In genomic region chr5:150621301-150621700, GRCh38 we compare ENCODE assay signal across 18 cellular contexts. TPM values are rescaled to one million over a fixed set of nuclear protein-coding genes. Genes with fewer than 3 reads are reported as not detected.
DNase-seq lines count a peak whose midpoint lies in the region; ATAC-seq, FAIRE-seq and TF ChIP-seq lines count a peak whose summit lies in the region.
"Had no signal": no experiment of that assay in that cellular context is flagged by ENCODE, and none has a peak within 500 bp of the region (broad histone marks: within the 10 kb centered on the region; RNA-seq: fewer than 3 reads in every experiment).

No MANE protein-coding gene starts in this region.

- no peak for DNase-seq in IMR-90
- no peak for DNase-seq in Panc1 (ENCODE audit: low read depth, low spot score)
- DNase-seq in right cardiac atrium, result peak in 2 of 3 donors; percentile 9 to 45
- no peak for DNase-seq in anterior cingulate cortex (lab: John Stamatoyannopoulos, UW)
- DNase-seq in frontal cortex (ENCODE audit: low spot score in 2 of 2), result no peak
- DNase-seq in GM19238 (ENCODE audit: insufficient read length, low spot score), result no peak
- DNase-seq in NCI-H146 treated with DMSO at 0.1 percent for 48 hours (lab: John Stamatoyannopoulos, UW; ENCODE audit: unreplicated experiment), result no peak
- DNase-seq: DMS53, H7, Karpas-422, NCI-H1105 treated with DMSO at 0.1 percent for 48 hours, NCI-H187 treated with DMSO at 0.1 percent for 48 hours, NCI-H2171 treated with DMSO at 0.1 percent for 48 hours, NCI-H510A, OCI-M1 had no signal

- H3K18ac ChIP-seq in IMR-90 (ENCODE audit: low read depth, low read length), result peak overlapping the region; percentile 80

- intact Hi-C loops in IMR-90 (cut with micrococcal nuclease) (no loop called here), Panc1 (cut with micrococcal nuclease; ENCODE audit: unreplicated experiment) (no loop called here), right cardiac atrium (cut with DNase I) (no loop called here)

- no TSS peak for BruUV-seq in IMR-90 (replicated peaks; lab: Mats Ljungman, UMichigan)
- no TSS peak for BruUV-seq in Panc1 (replicated peaks; lab: Mats Ljungman, UMichigan)

- H3K56ac ChIP-seq in IMR-90 (ENCODE audit: extremely low read depth, insufficient read depth, low read length), result no peak overlapping the region

- peak overlapping the region; percentile 1; the same call in 1 of the 3 replicates for H2BK15ac ChIP-seq in IMR-90 (ENCODE audit: low read depth, low read length)

- H3K9ac ChIP-seq in IMR-90 (ENCODE audit: low read depth, low read length), result no peak overlapping the region
- no peak overlapping the region for H3K9ac ChIP-seq in subcutaneous abdominal adipose tissue (ENCODE audit: low read length in 5 of 5)

- TF ChIP-seq POLR2A in IMR-90 (IDR thresholded peaks at IDR 0.05; ENCODE audit: low read depth, low read length), result no peak

- in situ Hi-C loops in IMR-90 (cut with MboI; ENCODE audit: low sequenced_read_pairs), result no loop called here
- in situ Hi-C loops in Panc1 (cut with HindIII; ENCODE audit: low pct_unique_long_range_greater_than_20kb, low sequenced_read_pairs), result no loop called here

- no peak overlapping the region for H2AFZ ChIP-seq in IMR-90 (replicated peaks; ENCODE audit: low read length, poor library complexity)

- ATAC-seq in IMR-90 (ENCODE audit: low read depth), result no peak
- ATAC-seq in Panc1, result no peak
- no peak for ATAC-seq in right cardiac atrium
- ATAC-seq: HepG2 had no signal

- H3K9me3 ChIP-seq in IMR-90 (ENCODE audit: control insufficient read depth, insufficient read depth, low read length) (no peaks in the 10 kb centered on the region), Panc1 (ENCODE audit: control insufficient read depth, insufficient read depth, low read depth, low read length) (no peaks in the 10 kb centered on the region), right cardiac atrium (ENCODE audit: control insufficient read depth, low read length) (no peaks in the 10 kb centered on the region), subcutaneous abdominal adipose tissue (ENCODE audit: control insufficient read depth in 5 of 5, low read length in 5 of 5) (no peaks in the 10 kb centered on the region)

- peak overlapping the region; percentile 56 for H2BK120ac ChIP-seq in IMR-90 (ENCODE audit: low read depth, low read length)

- H3K4me3 ChIP-seq in IMR-90 (ENCODE audit: insufficient read depth, low read depth, low read length) (no peak overlapping the region), Panc1 (ENCODE audit: low read depth in 2 of 2, low read length in 2 of 2) (no peak overlapping the region), right cardiac atrium (ENCODE audit: low read length) (no peak overlapping the region), subcutaneous abdominal adipose tissue (ENCODE audit: low read depth in 1 of 5, low read length in 5 of 5) (no peak overlapping the region)
- H3K4me3 ChIP-seq: SK-N-MC had no signal

- POLR2A ChIA-PET in IMR-90 (lab: Charles Lee; ENCODE audit: unreplicated experiment), result no interaction called here
- POLR2A ChIA-PET in Panc1 (lab: Charles Lee), result interaction anchor here (0.6 kb wide), 2 partner anchors 18 to 54 kb away, joined by 3 read pairs; no protein-coding TSS in a partner anchor

- peak overlapping the region; percentile 75 for H4K5ac ChIP-seq in IMR-90 (ENCODE audit: low read depth, low read length)

- no peak for TF ChIP-seq RAD21 in IMR-90 (IDR thresholded peaks at IDR 0.05; ENCODE audit: low read length)

- peaks cover 0 to 4% of the 10 kb centered on the region in 2 experiments; a peak in 1 of 4 replicates for H3K79me1 ChIP-seq in IMR-90 (ENCODE audit: low read depth in 1 of 2, low read length in 2 of 2)

- CTCF ChIA-PET in IMR-90 (lab: Yijun Ruan, JAX), result interaction anchor here (0.5 kb wide), 1 partner anchor 92 kb away, joined by 6 read pairs; no protein-coding TSS in a partner anchor
- CTCF ChIA-PET in Panc1 (lab: Charles Lee), result no interaction called here

- no peak overlapping the region for H2AK9ac ChIP-seq in IMR-90 (replicated peaks; ENCODE audit: low read depth, low read length, poor library complexity)

- dilution Hi-C loops in IMR-90 (cut with HindIII; ENCODE audit: low sequenced_read_pairs, unreplicated experiment), result no loop called here

- H3K4me1 ChIP-seq in IMR-90 (ENCODE audit: control insufficient read depth, insufficient read depth, low read length), result peaks cover 55% of the 10 kb centered on the region
- peaks cover 33% of the 10 kb centered on the region for H3K4me1 ChIP-seq in Panc1 (ENCODE audit: control insufficient read depth, insufficient read depth, low read length)
- H3K4me1 ChIP-seq in right cardiac atrium (ENCODE audit: control insufficient read depth, insufficient read depth, low read length), result peaks cover 30% of the 10 kb centered on the region
- H3K4me1 ChIP-seq in subcutaneous abdominal adipose tissue (ENCODE audit: control insufficient read depth in 5 of 5, insufficient read depth in 5 of 5, low read length in 5 of 5), result peaks cover 6 to 85% (median 57%) of the 10 kb centered on the region in 5 donors

- H3K27ac ChIP-seq in IMR-90 (ENCODE audit: insufficient read depth, low read length), result no peak overlapping the region; the same call in 1 of the 2 replicates
- peak overlapping the region; percentile 34; the same call in 1 of the 2 replicates for H3K27ac ChIP-seq in Panc1 (ENCODE audit: low read length)
- peak overlapping the region; percentile 63 for H3K27ac ChIP-seq in right cardiac atrium (ENCODE audit: low read length)
- H3K27ac ChIP-seq in subcutaneous abdominal adipose tissue (ENCODE audit: low read depth, low read length), result peak overlapping the region; percentile 9
- H3K27ac ChIP-seq: SK-N-MC had no signal

- H3K27me3 ChIP-seq in IMR-90 (ENCODE audit: control insufficient read depth, insufficient read depth, low read length), result no peaks in the 10 kb centered on the region
- no peaks in the 10 kb centered on the region for H3K27me3 ChIP-seq in Panc1 (ENCODE audit: control insufficient read depth, insufficient read depth, low read length)
- no peaks in the 10 kb centered on the region for H3K27me3 ChIP-seq in right cardiac atrium (ENCODE audit: control insufficient read depth, insufficient read depth)
- no peaks in the 10 kb centered on the region for H3K27me3 ChIP-seq in subcutaneous abdominal adipose tissue (ENCODE audit: control insufficient read depth in 5 of 5, insufficient read depth in 4 of 5, low read length in 5 of 5)

- H3K14ac ChIP-seq in IMR-90 (replicated peaks; ENCODE audit: low read depth, low read length), result peak overlapping the region; percentile 79; the same call in 1 of the 2 replicates

- H3K4ac ChIP-seq in IMR-90 (ENCODE audit: low read depth, low read length), result peak overlapping the region; percentile 64

- H4K91ac ChIP-seq in IMR-90 (ENCODE audit: insufficient read depth, low read depth, low read length), result peak overlapping the region; percentile 92

- peak overlapping the region; percentile 26 to 48; a peak in 3 of 4 replicates for H4K8ac ChIP-seq in IMR-90 (ENCODE audit: low read depth in 2 of 2, low read length in 2 of 2)

- H3K4me2 ChIP-seq in IMR-90 (ENCODE audit: low read depth, low read length), result no peak overlapping the region

- TF ChIP-seq CTCF in IMR-90 (conservative IDR thresholded peaks at IDR 0.05; ENCODE audit: low read depth, low read length) (no peak), Panc1 (IDR thresholded peaks at IDR 0.05) (no peak)

- H3K23ac ChIP-seq in IMR-90 (ENCODE audit: low read depth, low read length), result no peak overlapping the region

- peak overlapping the region; percentile 75 for H2BK5ac ChIP-seq in IMR-90 (ENCODE audit: low read depth, low read length, poor library complexity, severe bottlenecking)

- H3K36me3 ChIP-seq in IMR-90 (ENCODE audit: control insufficient read depth, insufficient read depth, low read length) (no peaks in the 10 kb centered on the region), Panc1 (ENCODE audit: control insufficient read depth, insufficient read depth, low read length) (no peaks in the 10 kb centered on the region; the same call in 1 of the 2 replicates), subcutaneous abdominal adipose tissue (ENCODE audit: control insufficient read depth in 5 of 5, insufficient read depth in 5 of 5, low read length in 5 of 5) (no peaks in the 10 kb centered on the region)

- no peak for FAIRE-seq in frontal cortex (lab: Jason Lieb, UNC)
- FAIRE-seq: HepG2 had no signal

- H4K20me1 ChIP-seq in IMR-90 (ENCODE audit: insufficient read depth, low read length), result no peaks in the 10 kb centered on the region

- H2AK5ac ChIP-seq in IMR-90 (ENCODE audit: low read depth, low read length), result peak overlapping the region; percentile 69

- peak overlapping the region; percentile 44; the same call in 1 of the 2 replicates for H2BK20ac ChIP-seq in IMR-90 (ENCODE audit: low read depth, low read length)

- WGBS in IMR-90 (ENCODE audit: extremely low coverage in 2 of 2, insufficient read length in 1 of 2), 2 experiments, result 97% methylated on average over 4 of the region's 5 CpGs; no CpG with 5 or more reads in 1 of the 2 experiments
- 65% methylated on average over 5 of the region's 5 CpGs for WGBS in right cardiac atrium

- peaks cover 12% of the 10 kb centered on the region for H3K9me1 ChIP-seq in IMR-90 (ENCODE audit: insufficient read depth, low read length)

TF ChIP-seq in IMR-90, 13 proteins besides CTCF, POLR2A, EP300 and RAD21 (continues in another document):
- TF ChIP-seq CHD1 (IDR thresholded peaks at IDR 0.05; ENCODE audit: low read depth, low read length), result no peak

RNA-seq across cellular contexts. Expression of gene SYNPO, which starts 19.2 kb away (rescaled TPM):
- 3.0 and 3.1 TPM in 2 replicates for total RNA-seq in IMR-90 (2012; rRNA removed)
- polyA plus RNA-seq in IMR-90 (2012; rRNA removed), result 22.6 and 24.8 TPM in 2 replicates
- polyA plus RNA-seq in IMR-90 (2012; cell fraction: cytosol; rRNA removed), result 10.2 and 21.0 TPM in 2 replicates
- 33.0 and 36.8 TPM in 2 replicates for polyA plus RNA-seq in IMR-90 (2012; cell fraction: nucleus; rRNA removed; ENCODE audit: low replicate concordance)
- 82.8 TPM for total RNA-seq in Panc1 (2021; ENCODE audit: unreplicated experiment)
- polyA plus RNA-seq in Panc1 (2012; ENCODE audit: insufficient read length), result 66.3 TPM
- total RNA-seq in right cardiac atrium, result 100 to 1,000 TPM; 552 to 675 (median 584) TPM
- 625 TPM for polyA plus RNA-seq in right cardiac atrium
- 3.7 TPM for total RNA-seq in frontal cortex

RNA-seq across cellular contexts. Expression of gene MYOZ3, which starts 39.8 kb away (rescaled TPM):
- under 0.01 TPM in 2 replicates for total RNA-seq in IMR-90 (2012; rRNA removed)
- polyA plus RNA-seq in IMR-90 (2012; rRNA removed), result 0.24 TPM in 2 replicates
- polyA plus RNA-seq in IMR-90 (2012; cell fraction: cytosol; rRNA removed), result 0.02 and 0.04 TPM in 2 replicates
- 0.16 and 0.25 TPM in 2 replicates for polyA plus RNA-seq in IMR-90 (2012; cell fraction: nucleus; rRNA removed; ENCODE audit: low replicate concordance)
- total RNA-seq in Panc1 (2021; ENCODE audit: unreplicated experiment), result 1.7 TPM
- 1.9 TPM for polyA plus RNA-seq in Panc1 (2012; ENCODE audit: insufficient read length)
- 1 to 10 TPM; 4.0 to 9.3 (median 5.2) TPM for total RNA-seq in right cardiac atrium
- polyA plus RNA-seq in right cardiac atrium, result 3.3 TPM
- total RNA-seq in frontal cortex, result 3.7 TPM
- total RNA-seq: HepG2 had no signal

Comparison
In these comparisons a context has a peak if more than half of its experiments do, and no peak if none do; other contexts are left out.
1. DNase-seq: peak in right cardiac atrium (2 of 3); none in IMR-90 (single experiment), Panc1 (single experiment), anterior cingulate cortex (0 of 58), frontal cortex (0 of 2), GM19238 (single experiment) and NCI-H146 treated with DMSO at 0.1 percent for 48 hours (single experiment).
2. RNA of gene SYNPO, which starts 19.2 kb away (total RNA-seq): 552 to 675 TPM in right cardiac atrium and 82.8 TPM in Panc1 (single experiment); 3.7 TPM in frontal cortex (single experiment) and 3.0 to 3.1 TPM in IMR-90; every median in the first group is over 10 times any median in the second.